In genomic region chr11:74257934-74258553, GRCh38 we compare ENCODE assay signal across 13 cellular contexts. TPM values are rescaled to one million over a fixed set of nuclear protein-coding genes. Genes with fewer than 3 reads are reported as not detected.
A peak's percentile ranks its signal among the peaks of the same experiment; 100 is the strongest.
DNase-seq lines count a peak whose midpoint lies in the region; ATAC-seq, FAIRE-seq and TF ChIP-seq lines count a peak whose summit lies in the region.
"Had no signal": no experiment of that assay in that cellular context is flagged by ENCODE, and none has a peak within 500 bp of the region (broad histone marks: within the 10 kb centered on the region; RNA-seq: fewer than 3 reads in every experiment).

No MANE protein-coding gene starts in this region.

- BruUV-seq in A673 (replicated peaks; lab: Mats Ljungman, UMichigan): no TSS peak

- TF ChIP-seq EP300 in sigmoid colon (IDR thresholded peaks at IDR 0.05): no peak

- H3K4me1 ChIP-seq in ascending aorta (peaks cover 0 to 15% of the 10 kb centered on the region in 2 donors), heart right ventricle (peaks cover 0 to 13% (median 0%) of the 10 kb centered on the region in 9 donors), sigmoid colon (peaks cover 0 to 19% (median 18%) of the 10 kb centered on the region in 4 donors), A673 (ENCODE audit: insufficient read depth, low read length, poor library complexity, severe bottlenecking) (no peaks in the 10 kb centered on the region)

- CTCF ChIA-PET in A673 (lab: Charles Lee): no interaction called here

- WGBS in heart right ventricle, 2 donors: 47 to 67% methylated on average over 4 of the region's 4 CpGs
- WGBS in sigmoid colon, 2 donors: 36 to 58% methylated on average over 4 of the region's 4 CpGs

- intact Hi-C loops in ascending aorta (cut with DNase I): loop anchor here (5.0 to 10.0 kb wide), 3 partner anchors 49 to 487 kb away; partner anchors contain the start of gene RNF169
- intact Hi-C loops in heart right ventricle (cut with DNase I): loop anchor here (2.0 to 10.0 kb wide), 9 partner anchors 64 to 317 kb away; no protein-coding TSS in a partner anchor
- intact Hi-C loops in sigmoid colon (cut with DNase I): loop anchor here (2.0 to 10.0 kb wide), 3 partner anchors 139 to 477 kb away; partner anchors contain the start of genes CHRDL2 and PGM2L1
- intact Hi-C loops in A673 (cut with micrococcal nuclease; ENCODE audit: unreplicated experiment): loop anchor here (5.0 to 10.0 kb wide), 2 partner anchors 64 to 427 kb away; no protein-coding TSS in a partner anchor

- POLR2A ChIA-PET in A673 (lab: Charles Lee; ENCODE audit: low non-redundant PET): no interaction called here

- H3K27ac ChIP-seq in ascending aorta (no peak overlapping the region), heart right ventricle (no peak overlapping the region), sigmoid colon (peak overlapping the region in 1 of 4 donors; percentile 57), A673 (ENCODE audit: low read depth, low read length, poor library complexity, severe bottlenecking) (no peak overlapping the region)
- H3K27ac ChIP-seq: neutrophil had no signal

- H3K4me3 ChIP-seq in ascending aorta (no peak overlapping the region), heart right ventricle (no peak overlapping the region), sigmoid colon (no peak overlapping the region), A673 (ENCODE audit: low read depth, low read length, poor library complexity, severe bottlenecking) (no peak overlapping the region)

- no peak for TF ChIP-seq POLR2A in sigmoid colon (IDR thresholded peaks at IDR 0.05)

- H3K27me3 ChIP-seq in ascending aorta (no peaks in the 10 kb centered on the region), heart right ventricle (peaks cover 0 to 7% (median 0%) of the 10 kb centered on the region in 7 donors), sigmoid colon (no peaks in the 10 kb centered on the region), A673 (replicated peaks; ENCODE audit: insufficient read depth, low read depth, low read length, poor library complexity) (no peaks in the 10 kb centered on the region)

- no peak for TF ChIP-seq CTCF in ascending aorta (IDR thresholded peaks at IDR 0.05)
- no peak for TF ChIP-seq CTCF in heart right ventricle (IDR thresholded peaks at IDR 0.05)
- no peak for TF ChIP-seq CTCF in sigmoid colon (IDR thresholded peaks at IDR 0.05)
- no peak for TF ChIP-seq CTCF in A673 (conservative IDR thresholded peaks at IDR 0.05; ENCODE audit: low read depth, low read length)

- peaks cover 8 to 16% of the 10 kb centered on the region in 2 donors for H3K36me3 ChIP-seq in ascending aorta
- H3K36me3 ChIP-seq in heart right ventricle: peaks cover 0 to 25% (median 13%) of the 10 kb centered on the region in 9 donors
- H3K36me3 ChIP-seq in sigmoid colon: peaks cover 0 to 25% (median 6%) of the 10 kb centered on the region in 4 donors
- H3K36me3 ChIP-seq in A673 (ENCODE audit: insufficient read depth, low read length, poor library complexity, severe bottlenecking): peaks cover 3% of the 10 kb centered on the region

- H3K9me3 ChIP-seq in ascending aorta (no peaks in the 10 kb centered on the region), heart right ventricle (peaks cover 0 to 8% (median 0%) of the 10 kb centered on the region in 11 donors), sigmoid colon (no peaks in the 10 kb centered on the region), A673 (ENCODE audit: low read depth, low read length, poor library complexity, severe bottlenecking) (no peaks in the 10 kb centered on the region)
- H3K9me3 ChIP-seq: neutrophil had no signal

- ATAC-seq in heart right ventricle: peak in 7 of 8 donors; percentile 59 to 85 (median 76)
- ATAC-seq in HG02884 (IDR thresholded peaks at IDR 0.05; ENCODE audit: unreplicated experiment): no peak
- ATAC-seq in HG02973 (IDR thresholded peaks at IDR 0.05; ENCODE audit: unreplicated experiment): no peak

- FAIRE-seq in HTR-8/SVneo (lab: Jason Lieb, UNC): peak; percentile 51
- FAIRE-seq: colon had no signal

- DNase-seq in HTR-8/SVneo (ENCODE audit: insufficient read length, low spot score): no peak
- DNase-seq in ascending aorta (ENCODE audit: low spot score in 2 of 2): peak; percentile 13 to 77
- DNase-seq in heart right ventricle: peak; percentile 26 to 50
- DNase-seq in sigmoid colon: peak; percentile 88
- no peak for DNase-seq in NCI-H2227 (lab: John Stamatoyannopoulos, UW; ENCODE audit: unreplicated experiment)
- no peak for DNase-seq in A673 (ENCODE audit: low spot score)
- DNase-seq: activated T-cell treated with anti-CD3 and anti-CD28 coated beads for 4 hours, DMS79, NCI-H748 treated with DMSO at 0.1 percent for 48 hours had no signal

RNA-seq across cellular contexts. Expression of gene P4HA3, which starts 53.4 kb away (rescaled TPM):
- 2.1 TPM for total RNA-seq in ascending aorta
- total RNA-seq in heart right ventricle: under 1 TPM in 4 of 10 donors, not detected in 6; 0.13 to 0.76 (median 0.29) TPM
- under 1 TPM; 0.15 to 0.59 TPM for polyA plus RNA-seq in heart right ventricle
- total RNA-seq in sigmoid colon: 10 to 100 TPM in 1 of 4 donors, 1 to 10 TPM in 2, under 1 TPM in 1; 0.82 to 11.9 (median 1.4) TPM
- under 1 TPM in 1 of 3 donors, not detected in 2; 0.29 TPM for polyA plus RNA-seq in sigmoid colon
- 0.52 and 2.0 TPM in 2 replicates for total RNA-seq in A673 (2021)

Comparison
In these comparisons a context has a peak if more than half of its experiments do, and no peak if none do; other contexts are left out.
1. DNase-seq: peak in ascending aorta (2 of 2), heart right ventricle (2 of 2) and sigmoid colon (single experiment); none in HTR-8/SVneo (single experiment), NCI-H2227 (single experiment) and A673 (single experiment).
2. ATAC-seq: peak in heart right ventricle (7 of 8); none in HG02884 (single experiment) and HG02973 (single experiment).